28 cellular contexts compared by ENCODE assay signal in the genomic region with DNA sequence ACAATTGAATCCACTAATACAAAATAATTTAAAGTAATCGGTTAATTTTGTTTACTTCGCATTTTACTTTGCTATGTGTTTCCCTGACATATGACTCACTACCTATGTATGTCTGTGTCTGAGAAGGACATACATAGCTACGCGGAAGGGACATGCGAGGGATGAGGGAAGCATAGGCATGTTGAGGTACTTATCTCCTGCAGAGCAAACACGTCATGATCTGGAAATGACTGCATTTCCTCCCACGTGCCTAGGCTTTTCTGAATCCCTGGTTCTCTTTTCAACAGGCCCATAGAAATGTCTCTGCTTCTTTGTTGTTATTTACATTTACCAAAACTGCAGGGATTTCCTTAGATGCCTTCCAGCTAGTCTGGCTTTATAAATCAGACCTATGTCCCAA. TPM values are rescaled to one million over a fixed set of nuclear protein-coding genes. Genes with fewer than 3 reads are reported as not detected.
DNase-seq lines count a peak whose midpoint lies in the region; ATAC-seq and TF ChIP-seq lines count a peak whose summit lies in the region.
"Had no signal": no experiment of that assay in that cellular context is flagged by ENCODE, and none has a peak within 500 bp of the region (broad histone marks: within the 10 kb centered on the region; RNA-seq: fewer than 3 reads in every experiment).

No MANE protein-coding gene starts in this region.

- no peaks in the 10 kb centered on the region for H3K36me3 ChIP-seq in A673 (ENCODE audit: insufficient read depth, low read length, poor library complexity, severe bottlenecking)
- H3K36me3 ChIP-seq in HUES6 (ENCODE audit: control insufficient read depth, insufficient read depth, low read length): no peaks in the 10 kb centered on the region
- no peaks in the 10 kb centered on the region for H3K36me3 ChIP-seq in suprapubic skin
- H3K36me3 ChIP-seq: esophagus muscularis mucosa, lower lobe of right lung, prostate gland, spleen, WERI-Rb-1 had no signal

- H3K4me1 ChIP-seq in A673 (ENCODE audit: insufficient read depth, low read length, poor library complexity, severe bottlenecking): no peaks in the 10 kb centered on the region
- no peaks in the 10 kb centered on the region for H3K4me1 ChIP-seq in HUES6 (ENCODE audit: control insufficient read depth, insufficient read depth, low read length)
- H3K4me1 ChIP-seq in suprapubic skin: no peaks in the 10 kb centered on the region
- H3K4me1 ChIP-seq: esophagus muscularis mucosa, lower lobe of right lung, prostate gland, spleen, testis had no signal

- CTCF ChIA-PET in A673 (lab: Charles Lee): no interaction called here
- CTCF ChIA-PET in GM10248 (lab: Yijun Ruan, JAX): interaction anchor here (1.3 kb wide), 1 partner anchor 43 kb away, joined by 3 read pairs; no protein-coding TSS in a partner anchor
- CTCF ChIA-PET in HEK293T (lab: Yijun Ruan, JAX): no interaction called here

- no peak overlapping the region for H3K27ac ChIP-seq in A673 (ENCODE audit: low read depth, low read length, poor library complexity, severe bottlenecking)
- H3K27ac ChIP-seq in HUES6 (ENCODE audit: low read depth, low read length): peak overlapping the region; percentile 46; the same call in 1 of the 2 replicates
- no peak overlapping the region for H3K27ac ChIP-seq in suprapubic skin
- H3K27ac ChIP-seq: esophagus muscularis mucosa, lower lobe of right lung, prostate gland, spleen, testis, WERI-Rb-1 had no signal

- ATAC-seq in HG03175 (IDR thresholded peaks at IDR 0.05; ENCODE audit: unreplicated experiment): no peak
- ATAC-seq: activated T-cell treated with anti-CD3 and anti-CD28 coated beads, Interleukin-2, amount 50 U/mL, for 4 hours; K562; lower lobe of right lung; naive thymus-derived CD4-positive, alpha-beta T cell had no signal

- no peaks in the 10 kb centered on the region for H3K27me3 ChIP-seq in A673 (replicated peaks; ENCODE audit: insufficient read depth, low read depth, low read length, poor library complexity)
- no peaks in the 10 kb centered on the region for H3K27me3 ChIP-seq in HUES6 (ENCODE audit: control insufficient read depth, insufficient read depth, low read length)
- no peaks in the 10 kb centered on the region for H3K27me3 ChIP-seq in suprapubic skin
- H3K27me3 ChIP-seq: esophagus muscularis mucosa, spleen, testis had no signal

- H3K4me3 ChIP-seq in A673 (ENCODE audit: low read depth, low read length, poor library complexity, severe bottlenecking) (no peak overlapping the region), HUES6 (ENCODE audit: low read depth, low read length) (no peak overlapping the region), suprapubic skin (no peak overlapping the region)
- H3K4me3 ChIP-seq: esophagus muscularis mucosa, K562, lower lobe of right lung, prostate gland, spleen, testis had no signal

- DNase-seq in A673 (ENCODE audit: low spot score) (peak; percentile 30), brain pericyte (ENCODE audit: low read depth, low spot score) (peak; percentile 45), iris pigment epithelial cell (ENCODE audit: low read depth) (peak; percentile 99), GM10248 (ENCODE audit: extremely low spot score) (no peak), HEK293T (ENCODE audit: extremely low spot score) (no peak), suprapubic skin (ENCODE audit: low spot score in 2 of 2) (no peak)
- DNase-seq: 8988T; activated CD4-positive, alpha-beta memory T cell treated with anti-CD3 and anti-CD28 coated beads, Interleukin-2, amount 10 ng/mL, durations not matched to agents 7 days and 5 days; activated naive CD4-positive, alpha-beta T cell treated with anti-CD3 and anti-CD28 coated beads, Interleukin-2, amount 10 ng/mL, durations not matched to agents 7 days and 5 days; activated T-cell treated with anti-CD3 and anti-CD28 coated beads, Interleukin-2, amount 50 U/mL, for 4 hours; Calu3; GDM1; glutamatergic neuron; immature natural killer cell; lower lobe of right lung; naive thymus-derived CD4-positive, alpha-beta T cell; NCI-H1048; NCI-H2081 treated with DMSO at 0.1 percent for 48 hours; NCI-H526; SHP77 treated with DMSO at 0.1 percent for 48 hours; spleen; testis; WERI-Rb-1 had no signal

- H3K9ac ChIP-seq in HUES6 (ENCODE audit: low read length): no peak overlapping the region

- POLR2A ChIA-PET in A673 (lab: Charles Lee; ENCODE audit: low non-redundant PET) (no interaction called here), GM10248 (lab: Yijun Ruan, JAX) (no interaction called here), HEK293T (lab: Yijun Ruan, JAX) (no interaction called here)

- no peak for TF ChIP-seq CTCF in A673 (conservative IDR thresholded peaks at IDR 0.05; ENCODE audit: low read depth, low read length)
- TF ChIP-seq CTCF in GM10248 (IDR thresholded peaks at IDR 0.05; ENCODE audit: control extremely low read depth, extremely low read depth, low read depth, missing control alignments): no peak
- TF ChIP-seq CTCF in suprapubic skin (IDR thresholded peaks at IDR 0.05): no peak

- no TSS peak for BruUV-seq in A673 (replicated peaks; lab: Mats Ljungman, UMichigan)

- no peak for TF ChIP-seq POLR2A in suprapubic skin (IDR thresholded peaks at IDR 0.05)

- H3K9me3 ChIP-seq in A673 (ENCODE audit: low read depth, low read length, poor library complexity, severe bottlenecking) (peaks cover 19% of the 10 kb centered on the region), HUES6 (ENCODE audit: control insufficient read depth, insufficient read depth, low read depth, low read length) (peaks cover 19% of the 10 kb centered on the region; the same call in 1 of the 2 replicates), suprapubic skin (peaks cover 16% of the 10 kb centered on the region)
- H3K9me3 ChIP-seq: prostate gland, testis had no signal

- WGBS in suprapubic skin: 88% methylated on average over 7 of the region's 7 CpGs

- intact Hi-C loops in A673 (cut with micrococcal nuclease; ENCODE audit: unreplicated experiment): no loop called here

- no peak for TF ChIP-seq EP300 in suprapubic skin (IDR thresholded peaks at IDR 0.05)

TF ChIP-seq in HEK293T, 16 proteins besides CTCF, POLR2A, EP300 and RAD21:
- TF ChIP-seq FOXK2 (IDR thresholded peaks at IDR 0.05) (no peak), PKNOX1 (IDR thresholded peaks at IDR 0.05) (no peak), HDGF (IDR thresholded peaks at IDR 0.05; ENCODE audit: borderline replicate concordance) (no peak), SP1 (IDR thresholded peaks at IDR 0.05) (no peak), ARNT (IDR thresholded peaks at IDR 0.05) (no peak), ELF4 (IDR thresholded peaks at IDR 0.05) (no peak), TARDBP (IDR thresholded peaks at IDR 0.05) (no peak), BHLHE40 (IDR thresholded peaks at IDR 0.05; ENCODE audit: borderline replicate concordance) (no peak), L3MBTL2 (conservative IDR thresholded peaks at IDR 0.05) (no peak), SUZ12 (IDR thresholded peaks at IDR 0.05) (no peak), ZNF384 (IDR thresholded peaks at IDR 0.05) (no peak), CTBP1 (IDR thresholded peaks at IDR 0.05; ENCODE audit: borderline replicate concordance) (no peak), FOXM1 (IDR thresholded peaks at IDR 0.05; ENCODE audit: borderline replicate concordance) (no peak), NFRKB (IDR thresholded peaks at IDR 0.05) (no peak), FOXA1 (IDR thresholded peaks at IDR 0.05) (no peak), LEF1 (IDR thresholded peaks at IDR 0.05; ENCODE audit: borderline replicate concordance) (no peak)

RNA-seq across cellular contexts. Expression of gene ALCAM, which starts 27.5 kb away (rescaled TPM):
- 36.8 and 45.2 TPM in 2 replicates for total RNA-seq in A673 (2021)
- total RNA-seq in suprapubic skin: 10 to 100 TPM; 27.6 to 65.5 (median 42.1) TPM

Comparison
In these comparisons a context has a peak if more than half of its experiments do, and no peak if none do; other contexts are left out.
1. DNase-seq: peak in A673 (single experiment), brain pericyte (single experiment) and iris pigment epithelial cell (single experiment); none in GM10248 (single experiment), HEK293T (single experiment) and suprapubic skin (0 of 2).